ENCODE assay signal across 1 cellular context in genomic region chr15:63227689-63228088, GRCh38.
TF ChIP-seq lines count a peak whose summit lies in the region.

No MANE protein-coding gene starts in this region.

TF ChIP-seq in HepG2, 621 proteins besides CTCF, POLR2A, EP300 and RAD21:
- TF ChIP-seq SRSF9 (IDR thresholded peaks at IDR 0.05; ENCODE audit: borderline replicate concordance, insufficient read depth, low read depth, low read length, poor library complexity, severe bottlenecking) (peak; percentile 29), ZNF792 (CRISPR knock-in tag; IDR thresholded peaks at IDR 0.05) (no peak), MAF1 (CRISPR knock-in tag; IDR thresholded peaks at IDR 0.05; ENCODE audit: borderline replicate concordance) (no peak), THAP9 (CRISPR knock-in tag; IDR thresholded peaks at IDR 0.05; ENCODE audit: borderline replicate concordance) (no peak), NR2C2 (CRISPR knock-in tag; IDR thresholded peaks at IDR 0.05; ENCODE audit: borderline replicate concordance) (no peak)
